In the genomic region with DNA sequence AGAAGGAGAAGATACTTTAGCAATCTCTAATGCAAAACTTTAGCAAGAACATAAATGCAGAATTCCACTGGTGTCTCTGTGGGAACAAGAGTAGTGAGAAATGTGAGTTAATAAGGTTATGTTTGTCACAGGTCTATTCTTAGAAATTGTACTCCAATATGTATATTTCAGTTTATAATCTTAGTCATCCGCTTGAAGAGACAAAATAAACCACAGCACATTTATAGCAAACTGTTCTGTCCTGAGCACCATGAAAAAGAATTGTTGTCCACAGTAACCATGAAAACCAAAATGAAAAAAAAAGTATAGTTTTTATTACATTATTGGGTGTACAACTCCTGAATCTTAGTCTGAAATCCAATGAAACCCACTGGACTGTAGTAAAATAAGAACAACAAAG, we compare ENCODE assay signal across 20 cellular contexts.
A peak's percentile ranks its signal among the peaks of the same experiment; 100 is the strongest.
DNase-seq lines count a peak whose midpoint lies in the region; ATAC-seq and TF ChIP-seq lines count a peak whose summit lies in the region.
"Had no signal": no experiment of that assay in that cellular context is flagged by ENCODE, and none has a peak within 500 bp of the region (broad histone marks: within the 10 kb centered on the region; RNA-seq: fewer than 3 reads in every experiment).

No MANE protein-coding gene starts in this region.

- H3K4me3 ChIP-seq in PC-3 (ENCODE audit: low read length) (no peak overlapping the region), fibroblast of lung (replicated peaks in 1 of 4; ENCODE audit: control extremely low read depth in 1 of 4, insufficient read depth in 1 of 4, low read depth in 3 of 4, low read length in 4 of 4) (no peak overlapping the region)
- H3K4me3 ChIP-seq: A549, BLaER1, GM12878, GM23248, HAP-1 had no signal

- H3K27ac ChIP-seq in PC-3 (ENCODE audit: low read length) (peak overlapping the region; percentile 42), fibroblast of lung (ENCODE audit: insufficient read depth, low read length) (no peak overlapping the region)
- H3K27ac ChIP-seq: 22Rv1, A549, BLaER1, GM23248 had no signal

- H3K9ac ChIP-seq in PC-3 (ENCODE audit: low read length) (no peak overlapping the region), fibroblast of lung (ENCODE audit: insufficient read depth, low read length) (no peak overlapping the region)
- H3K9ac ChIP-seq: BLaER1, GM23248 had no signal

- intact Hi-C loops in PC-3 (cut with micrococcal nuclease): loop anchor here (1.0 kb wide), 1 partner anchor 10 kb away; no protein-coding TSS in a partner anchor

- no TSS peak for BruUV-seq in PC-3 (replicated peaks; lab: Mats Ljungman, UMichigan)

- H3F3A ChIP-seq in PC-3 (ENCODE audit: low read length, unreplicated experiment): no peaks in the 10 kb centered on the region

- H3K9me2 ChIP-seq in PC-3 (replicated peaks; ENCODE audit: low read length): no peaks in the 10 kb centered on the region

- H2AFZ ChIP-seq in PC-3 (ENCODE audit: low read length) (no peak overlapping the region), fibroblast of lung (ENCODE audit: low read length) (no peak overlapping the region)
- H2AFZ ChIP-seq: GM23248 had no signal

- H3K36me3 ChIP-seq in PC-3 (ENCODE audit: low read depth, low read length): no peaks in the 10 kb centered on the region
- H3K36me3 ChIP-seq in fibroblast of lung (ENCODE audit: control insufficient read depth, insufficient read depth, low read length): no peaks in the 10 kb centered on the region
- H3K36me3 ChIP-seq: BLaER1, HAP-1 had no signal

- H3K27me3 ChIP-seq in PC-3 (ENCODE audit: low read length) (no peaks in the 10 kb centered on the region), fibroblast of lung (ENCODE audit: control insufficient read depth, insufficient read depth, low read length) (no peaks in the 10 kb centered on the region)
- H3K27me3 ChIP-seq: BLaER1 had no signal

- H3K79me2 ChIP-seq in PC-3 (ENCODE audit: low read length) (no peaks in the 10 kb centered on the region), fibroblast of lung (ENCODE audit: control insufficient read depth, insufficient read depth, low read length) (no peaks in the 10 kb centered on the region)

- TF ChIP-seq CTCF in PC-3 (conservative IDR thresholded peaks at IDR 0.05; ENCODE audit: low read depth, low read length) (no peak), fibroblast of lung (conservative IDR thresholded peaks at IDR 0.05 in 1 of 2, IDR thresholded peaks at IDR 0.05 in 1 of 2; ENCODE audit: low read depth in 1 of 2, low read length in 2 of 2) (no peak)

- H3K4me1 ChIP-seq in PC-3 (ENCODE audit: insufficient read depth, low read length) (0 out of 2 replicates have a peak, but pooled peaks cover 7% of the 10 kb centered on the region), fibroblast of lung (ENCODE audit: control insufficient read depth, extremely low read depth, insufficient read depth, low read length) (no peaks in the 10 kb centered on the region)
- H3K4me1 ChIP-seq: A549, BLaER1, HAP-1 had no signal

- CTCF ChIA-PET in PC-3 (lab: Charles Lee): no interaction called here

- ATAC-seq in PC-3: peak; percentile 91
- no peak for ATAC-seq in GM18870 (IDR thresholded peaks at IDR 0.05; ENCODE audit: unreplicated experiment)
- ATAC-seq: A549; CD8-positive, alpha-beta T cell; GM12878; HepG2 had no signal

- DNase-seq in AG08396 (ENCODE audit: low spot score) (peak; percentile 11), PC-3 (no peak), fibroblast of lung (ENCODE audit: low read depth in 2 of 2) (peak; percentile 10 to 25), myocyte (ENCODE audit: low read depth) (peak; percentile 22), activated T-cell treated with anti-CD3 and anti-CD28 coated beads for 4 hours (no peak), NCI-H2171 treated with DMSO at 0.1 percent for 48 hours (lab: John Stamatoyannopoulos, UW) (no peak), NCI-H1417 (lab: John Stamatoyannopoulos, UW) (no peak)
- DNase-seq: Calu3; CD8-positive, alpha-beta T cell; DMS53; DND-41; EL; GM23248 had no signal

- H3K4me2 ChIP-seq in PC-3 (ENCODE audit: low read length): 0 out of 2 replicates have a peak overlapping the region, but pooled peaks have one; percentile 3
- no peak overlapping the region for H3K4me2 ChIP-seq in fibroblast of lung (ENCODE audit: extremely low read depth, insufficient read depth, low read length)
- H3K4me2 ChIP-seq: A549, BLaER1 had no signal

- H4K20me1 ChIP-seq in PC-3 (ENCODE audit: low read length) (no peaks in the 10 kb centered on the region), fibroblast of lung (ENCODE audit: control insufficient read depth, extremely low read depth, insufficient read depth, low read length) (no peaks in the 10 kb centered on the region)
- H4K20me1 ChIP-seq: BLaER1 had no signal

- H3K9me3 ChIP-seq in PC-3 (ENCODE audit: low read length): no peaks in the 10 kb centered on the region
- H3K9me3 ChIP-seq in fibroblast of lung (ENCODE audit: control insufficient read depth, insufficient read depth, low read depth, low read length): no peaks in the 10 kb centered on the region
- H3K9me3 ChIP-seq: A549, BLaER1, HAP-1 had no signal

- POLR2A ChIA-PET in PC-3 (lab: Charles Lee; ENCODE audit: unreplicated experiment): no interaction called here

Comparison
In these comparisons a context has a peak if more than half of its experiments do, and no peak if none do; other contexts are left out.
1. DNase-seq: peak in AG08396 (single experiment), fibroblast of lung (2 of 2) and myocyte (single experiment); none in PC-3 (single experiment), activated T-cell treated with anti-CD3 and anti-CD28 coated beads for 4 hours (single experiment), NCI-H2171 treated with DMSO at 0.1 percent for 48 hours (single experiment) and NCI-H1417 (0 of 3).